ENCODE assay signal across 22 cellular contexts in genomic region chr1:211543003-211543402, GRCh38. TPM values are rescaled to one million over a fixed set of nuclear protein-coding genes. Genes with fewer than 3 reads are reported as not detected.
"Had no signal": no experiment of that assay in that cellular context is flagged by ENCODE, and none has a peak within 500 bp of the region (broad histone marks: within the 10 kb centered on the region; RNA-seq: fewer than 3 reads in every experiment).

No MANE protein-coding gene starts in this region.

- H3K27me3 ChIP-seq: dorsolateral prefrontal cortex, esophagus muscularis mucosa, sigmoid colon had no signal

- H3K4me3 ChIP-seq: dorsolateral prefrontal cortex, esophagus muscularis mucosa, left ventricle myocardium inferior, psoas muscle, sigmoid colon had no signal

- ATAC-seq: activated T-cell treated with anti-CD3 and anti-CD28 coated beads, Interleukin-2, amount 50 U/mL, for 72 hours; psoas muscle; stimulated activated naive CD8-positive, alpha-beta T cell treated with anti-CD3 and anti-CD28 coated beads, Interleukin-15, Interleukin-2, amounts not matched to agents 100 U/mL and 50 U/mL, for 24 hours had no signal

- H3K4me1 ChIP-seq: psoas muscle had no signal

- H3K27ac ChIP-seq: esophagus muscularis mucosa, psoas muscle, sigmoid colon had no signal

- H3K9me3 ChIP-seq: esophagus muscularis mucosa, left ventricle myocardium inferior, psoas muscle, sigmoid colon had no signal

- H3K36me3 ChIP-seq: esophagus muscularis mucosa, left ventricle myocardium inferior, sigmoid colon had no signal

- DNase-seq: activated CD4-positive, alpha-beta memory T cell treated with anti-CD3 and anti-CD28 coated beads for 36 hours; activated CD4-positive, alpha-beta T cell treated with anti-CD3 and anti-CD28 coated beads for 1 hour; activated gamma-delta T cell treated with Interleukin-2 at 50 U/mL for 16 hours; activated naive CD8-positive, alpha-beta T cell treated with anti-CD3 and anti-CD28 coated beads, Interleukin-2, amount 10 ng/mL, durations not matched to agents 7 days and 5 days; activated T-cell treated with anti-CD3 and anti-CD28 coated beads, Interleukin-2, amount 50 U/mL, for 72 hours; anterior cingulate cortex; dorsolateral prefrontal cortex; glutamatergic neuron; left ventricle myocardium inferior; mesendoderm; nephron progenitor cell; psoas muscle; sigmoid colon; stimulated activated CD4-positive, alpha-beta T cell treated with anti-CD3 and anti-CD28 coated beads, Interleukin-2, amount 100 ng/mL, for 48 hours; stimulated activated CD8-positive, alpha-beta memory T cell treated with anti-CD3 and anti-CD28 coated beads, Interleukin-4, amount 100 ng/mL, for 48 hours; stimulated activated naive CD8-positive, alpha-beta T cell treated with anti-CD3 and anti-CD28 coated beads, Interleukin-15, Interleukin-2, amounts not matched to agents 100 U/mL and 50 U/mL, for 24 hours; T-helper 2 cell had no signal

RNA-seq across cellular contexts. Expression of gene RD3, which starts 51.0 kb away (rescaled TPM):
- total RNA-seq: activated CD4-positive, alpha-beta memory T cell treated with anti-CD3 and anti-CD28 coated beads for 36 hours; activated naive CD8-positive, alpha-beta T cell treated with anti-CD3 and anti-CD28 coated beads, Interleukin-2, amount 10 ng/mL, durations not matched to agents 7 days and 5 days; activated T-cell treated with anti-CD3 and anti-CD28 coated beads, Interleukin-2, amount 50 U/mL, for 72 hours; bronchial epithelial cell; fibroblast of villous mesenchyme; left ventricle myocardium inferior; psoas muscle; temporal lobe; urinary bladder had no signal
